ENCODE assay signal across 15 cellular contexts in genomic region chr6:17556014-17556413, GRCh38. TPM values are rescaled to one million over a fixed set of nuclear protein-coding genes. Genes with fewer than 3 reads are reported as not detected.
DNase-seq lines count a peak whose midpoint lies in the region; ATAC-seq and TF ChIP-seq lines count a peak whose summit lies in the region.
"Had no signal": no experiment of that assay in that cellular context is flagged by ENCODE, and none has a peak within 500 bp of the region (broad histone marks: within the 10 kb centered on the region; RNA-seq: fewer than 3 reads in every experiment).

No MANE protein-coding gene starts in this region.

- no peak for TF ChIP-seq CTCF in endothelial cell (IDR thresholded peaks at IDR 0.05; ENCODE audit: unreplicated experiment)
- no peak for TF ChIP-seq CTCF in mammary epithelial cell (conservative IDR thresholded peaks at IDR 0.05 in 1 of 2, IDR thresholded peaks at IDR 0.05 in 1 of 2; ENCODE audit: extremely low read depth in 1 of 2, insufficient read depth in 1 of 2, low read depth in 1 of 2, low read length in 2 of 2)
- TF ChIP-seq CTCF in GM10248 (IDR thresholded peaks at IDR 0.05; ENCODE audit: control extremely low read depth, extremely low read depth, low read depth, missing control alignments): no peak

- intact Hi-C loops in mammary epithelial cell (cut with micrococcal nuclease): no loop called here

- no peak overlapping the region for H2AFZ ChIP-seq in mammary epithelial cell (ENCODE audit: low read depth, low read length)

- H3K4me3 Mint-ChIP-seq in endothelial cell (ENCODE audit: unreplicated experiment): peak overlapping the region; percentile 6
- no peak overlapping the region for H3K4me3 Mint-ChIP-seq in naive thymus-derived CD8-positive, alpha-beta T cell
- H3K4me3 Mint-ChIP-seq: CD4-positive, alpha-beta T cell; H9 had no signal

- POLR2A ChIA-PET in GM10248 (lab: Yijun Ruan, JAX): no interaction called here
- POLR2A ChIA-PET in naive thymus-derived CD8-positive, alpha-beta T cell (lab: Charles Lee): no interaction called here

- no peaks in the 10 kb centered on the region for H3K4me1 Mint-ChIP-seq in endothelial cell (ENCODE audit: unreplicated experiment)
- H3K4me1 Mint-ChIP-seq in naive thymus-derived CD8-positive, alpha-beta T cell: no peaks in the 10 kb centered on the region
- H3K4me1 Mint-ChIP-seq: H9 had no signal

- H3K9me3 Mint-ChIP-seq in endothelial cell (ENCODE audit: unreplicated experiment): peaks cover 6% of the 10 kb centered on the region
- peaks cover 0 to 4% (median 0%) of the 10 kb centered on the region in 9 donors for H3K9me3 Mint-ChIP-seq in naive thymus-derived CD8-positive, alpha-beta T cell
- H3K9me3 Mint-ChIP-seq: CD4-positive, alpha-beta T cell had no signal

- peaks cover 2% of the 10 kb centered on the region for H3K27me3 Mint-ChIP-seq in endothelial cell (ENCODE audit: unreplicated experiment)
- H3K27me3 Mint-ChIP-seq in naive thymus-derived CD8-positive, alpha-beta T cell: peaks cover 0 to 8% (median 6%) of the 10 kb centered on the region in 5 donors

- no peak overlapping the region for H3K4me3 ChIP-seq in mammary epithelial cell (replicated peaks in 1 of 3; ENCODE audit: insufficient read depth in 1 of 3, low read depth in 2 of 3, low read length in 3 of 3)
- H3K4me3 ChIP-seq: GM12878 had no signal

- no TSS peak for BruUV-seq in mammary epithelial cell (replicated peaks; lab: Mats Ljungman, UMichigan)

- CTCF ChIA-PET in mammary epithelial cell (lab: Charles Lee; ENCODE audit: low non-redundant PET): no interaction called here
- CTCF ChIA-PET in GM10248 (lab: Yijun Ruan, JAX): no interaction called here

- H3K4me2 ChIP-seq in mammary epithelial cell (ENCODE audit: insufficient read depth, low read depth, low read length): no peak overlapping the region

- H3K36me3 Mint-ChIP-seq in endothelial cell (ENCODE audit: low read depth, unreplicated experiment): peaks cover 8% of the 10 kb centered on the region
- peaks cover 0 to 2% (median 0%) of the 10 kb centered on the region in 3 donors for H3K36me3 Mint-ChIP-seq in naive thymus-derived CD8-positive, alpha-beta T cell

- no peak overlapping the region for H3K9ac ChIP-seq in mammary epithelial cell (ENCODE audit: insufficient read depth, low read length)

- no peak overlapping the region for H3K27ac Mint-ChIP-seq in endothelial cell (ENCODE audit: unreplicated experiment)
- H3K27ac Mint-ChIP-seq in naive thymus-derived CD8-positive, alpha-beta T cell: no peak overlapping the region
- H3K27ac Mint-ChIP-seq: CD4-positive, alpha-beta T cell; H9 had no signal

- in situ Hi-C loops in mammary epithelial cell (cut with MboI; ENCODE audit: low sequenced_read_pairs in 2 of 2): no loop called here

- DNase-seq in AG08396 (ENCODE audit: low spot score) (peak; percentile 14), NCI-H2171 (lab: John Stamatoyannopoulos, UW) (peak; percentile 42), endothelial cell (ENCODE audit: low spot score) (no peak), fibroblast of peridontal ligament (ENCODE audit: extremely low read depth) (peak; percentile 60), mammary epithelial cell (no peak), GM10248 (ENCODE audit: extremely low spot score) (no peak)
- no peak for DNase-seq in naive thymus-derived CD8-positive, alpha-beta T cell
- DNase-seq: BE2C; C1 segment of cervical spinal cord; Caco-2; CD4-positive, alpha-beta T cell; DMS79 treated with DMSO at 0.1 percent for 48 hours; GF-D8; H9 had no signal

- no peaks in the 10 kb centered on the region for H3K79me2 ChIP-seq in mammary epithelial cell (ENCODE audit: insufficient read depth, low read length)

- H3K27me3 ChIP-seq in mammary epithelial cell (ENCODE audit: insufficient read depth, low read length): no peaks in the 10 kb centered on the region
- H3K27me3 ChIP-seq: BE2C had no signal

- dilution Hi-C loops in mammary epithelial cell (cut with HindIII; ENCODE audit: low sequenced_read_pairs): no loop called here

- no peak for ATAC-seq in naive thymus-derived CD8-positive, alpha-beta T cell
- ATAC-seq: GM12878 had no signal

- no peaks in the 10 kb centered on the region for H3K9me3 ChIP-seq in mammary epithelial cell (replicated peaks; ENCODE audit: insufficient read depth, low read length)
- H3K9me3 ChIP-seq: BE2C, Caco-2 had no signal

- no peaks in the 10 kb centered on the region for H3K4me1 ChIP-seq in mammary epithelial cell (ENCODE audit: insufficient read depth, low read length)
- H3K4me1 ChIP-seq: BE2C, Caco-2 had no signal

- no peak overlapping the region for H3K27ac ChIP-seq in mammary epithelial cell (ENCODE audit: insufficient read depth, low read depth, low read length)

- 93% methylated on average over 4 of the region's 4 CpGs for WGBS in mammary epithelial cell (ENCODE audit: low coverage, missing lambda C conversion rate)

- no peaks in the 10 kb centered on the region for H4K20me1 ChIP-seq in mammary epithelial cell (ENCODE audit: insufficient read depth, low read length)

- peaks cover 12% of the 10 kb centered on the region for H3K36me3 ChIP-seq in mammary epithelial cell (ENCODE audit: insufficient read depth, low read length)
- H3K36me3 ChIP-seq: BE2C had no signal

RNA-seq across cellular contexts. Expression of gene FAM8A1, which starts 44.1 kb away (rescaled TPM):
- total RNA-seq in endothelial cell (ENCODE audit: unreplicated experiment) (7.6 TPM), mammary epithelial cell (10 to 100 TPM in 1 of 2 donors, 1 to 10 TPM in 1; 8.9 to 16.2 TPM)
- polyA plus RNA-seq in mammary epithelial cell: 4.0 TPM
- polyA minus RNA-seq in mammary epithelial cell: 4.3 TPM
- 10 to 100 TPM; 22.2 to 24.6 TPM for total RNA-seq in naive thymus-derived CD8-positive, alpha-beta T cell
- polyA plus RNA-seq in naive thymus-derived CD8-positive, alpha-beta T cell: 1 to 10 TPM; 4.8 to 5.6 (median 4.9) TPM

Comparison
In these comparisons a context has a peak if more than half of its experiments do, and no peak if none do; other contexts are left out.
1. DNase-seq: peak in AG08396 (single experiment), NCI-H2171 (single experiment) and fibroblast of peridontal ligament (single experiment); none in endothelial cell (single experiment), mammary epithelial cell (single experiment), GM10248 (single experiment) and naive thymus-derived CD8-positive, alpha-beta T cell (0 of 10).